1 cellular context compared by ENCODE assay signal in genomic region chr3:196326936-196327335, GRCh38.
TF ChIP-seq lines count a peak whose summit lies in the region.

No MANE protein-coding gene starts in this region.

TF ChIP-seq in GM23338, 12 proteins besides CTCF, POLR2A, EP300 and RAD21 (continued from another document):
- TF ChIP-seq REST (IDR thresholded peaks at IDR 0.05; ENCODE audit: unreplicated experiment) = no peak
- TF ChIP-seq ZNF462 (CRISPR knock-in tag; IDR thresholded peaks at IDR 0.05) = no peak
- TF ChIP-seq JUNB (IDR thresholded peaks at IDR 0.05; ENCODE audit: unreplicated experiment) = no peak
- no peak for TF ChIP-seq NANOG (IDR thresholded peaks at IDR 0.05; ENCODE audit: borderline replicate concordance)
- TF ChIP-seq CREB1 (CRISPR knock-in tag; IDR thresholded peaks at IDR 0.05; ENCODE audit: low read depth) = no peak
